In the genomic region with DNA sequence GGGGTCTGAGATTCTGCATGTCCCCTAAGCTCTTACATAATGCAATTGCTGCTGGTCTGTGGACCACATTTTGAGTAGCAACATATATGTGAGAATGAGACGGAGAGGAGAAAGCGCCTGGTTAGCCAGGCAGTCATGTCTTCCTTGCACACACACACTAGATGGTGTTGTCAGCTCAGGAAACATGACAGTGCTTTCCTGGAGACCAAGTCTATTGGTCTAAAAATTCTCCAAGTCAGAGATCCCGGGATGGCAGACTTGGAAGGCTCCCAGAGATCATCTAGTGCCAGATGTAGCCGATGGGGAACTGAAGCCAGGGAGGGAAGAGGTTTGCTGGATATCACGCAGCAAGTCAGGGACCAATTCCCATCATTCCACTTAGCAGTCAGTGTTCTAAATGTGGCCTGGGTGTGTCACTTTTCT, we compare ENCODE assay signal across 8 cellular contexts. TPM values are rescaled to one million over a fixed set of nuclear protein-coding genes. Genes with fewer than 3 reads are reported as not detected.
DNase-seq lines count a peak whose midpoint lies in the region; ATAC-seq and TF ChIP-seq lines count a peak whose summit lies in the region.

No MANE protein-coding gene starts in this region.

- POLR2A ChIA-PET in activated CD4-positive, alpha-beta T cell treated with anti-CD3 and anti-CD28 coated beads, Interleukin-2, amount 10 ng/mL, durations not matched to agents 7 days and 5 days (lab: Charles Lee) = no interaction called here

- no peak for ATAC-seq in HG03139 (IDR thresholded peaks at IDR 0.05; ENCODE audit: unreplicated experiment)

- no peak overlapping the region for H3K9ac ChIP-seq in stomach smooth muscle (ENCODE audit: low read length in 2 of 2)

- peaks cover 20% of the 10 kb centered on the region for H3K4me1 ChIP-seq in stomach smooth muscle (ENCODE audit: control insufficient read depth, insufficient read depth, low read length)

- no peaks in the 10 kb centered on the region for H3K27me3 ChIP-seq in stomach smooth muscle (ENCODE audit: control insufficient read depth in 1 of 2, insufficient read depth in 2 of 2, low read length in 2 of 2)

- peaks cover 8% of the 10 kb centered on the region for H3K27me3 Mint-ChIP-seq in activated CD4-positive, alpha-beta T cell treated with anti-CD3 and anti-CD28 coated beads, Interleukin-2, amount 10 ng/mL, durations not matched to agents 7 days and 5 days
- H3K27me3 Mint-ChIP-seq in mesothelial cell of epicardium (ENCODE audit: low read depth) = peaks cover 12% of the 10 kb centered on the region

- no peak overlapping the region for H3K27ac Mint-ChIP-seq in activated CD4-positive, alpha-beta T cell treated with anti-CD3 and anti-CD28 coated beads, Interleukin-2, amount 10 ng/mL, durations not matched to agents 7 days and 5 days
- H3K27ac Mint-ChIP-seq in mesothelial cell of epicardium = no peak overlapping the region

- H3K4me3 ChIP-seq in stomach smooth muscle (ENCODE audit: low read length in 2 of 2) = no peak overlapping the region

- TF ChIP-seq CTCF in mesothelial cell of epicardium (IDR thresholded peaks at IDR 0.05; ENCODE audit: unreplicated experiment) = no peak

- H3K9me3 Mint-ChIP-seq in activated CD4-positive, alpha-beta T cell treated with anti-CD3 and anti-CD28 coated beads, Interleukin-2, amount 10 ng/mL, durations not matched to agents 7 days and 5 days = no peaks in the 10 kb centered on the region
- H3K9me3 Mint-ChIP-seq in mesothelial cell of epicardium = peaks cover 3% of the 10 kb centered on the region

- DNase-seq in NCI-H146 (lab: John Stamatoyannopoulos, UW) (peak; percentile 1), NCI-H146 treated with DMSO at 0.1 percent for 48 hours (lab: John Stamatoyannopoulos, UW; ENCODE audit: unreplicated experiment) (no peak), anterior cingulate cortex (lab: John Stamatoyannopoulos, UW) (peak in 40 of 58 donors; percentile 4 to 69 (median 24)), hippocampal formation (lab: John Stamatoyannopoulos, UW) (peak; percentile 23 to 61), mesothelial cell of epicardium (ENCODE audit: low spot score in 2 of 2, unreplicated experiment in 2 of 2) (no peak)
- DNase-seq in activated CD4-positive, alpha-beta T cell treated with anti-CD3 and anti-CD28 coated beads, Interleukin-2, amount 10 ng/mL, durations not matched to agents 7 days and 5 days = no peak

- H3K36me3 ChIP-seq in stomach smooth muscle (ENCODE audit: control insufficient read depth in 2 of 2, insufficient read depth in 2 of 2, low read length in 2 of 2) = no peaks in the 10 kb centered on the region

- peak overlapping the region; percentile 18 for H3K27ac ChIP-seq in stomach smooth muscle (ENCODE audit: low read length)

- H3K9me3 ChIP-seq in stomach smooth muscle (ENCODE audit: control insufficient read depth in 2 of 2, low read length in 2 of 2) = no peaks in the 10 kb centered on the region

- no peaks in the 10 kb centered on the region for H3K4me1 Mint-ChIP-seq in activated CD4-positive, alpha-beta T cell treated with anti-CD3 and anti-CD28 coated beads, Interleukin-2, amount 10 ng/mL, durations not matched to agents 7 days and 5 days
- H3K4me1 Mint-ChIP-seq in mesothelial cell of epicardium = peaks cover 3% of the 10 kb centered on the region

- CTCF ChIA-PET in activated CD4-positive, alpha-beta T cell treated with anti-CD3 and anti-CD28 coated beads, Interleukin-2, amount 10 ng/mL, durations not matched to agents 7 days and 5 days (lab: Charles Lee) = interaction anchor here (0.7 kb wide), 1 partner anchor 409 kb away, joined by 3 read pairs; no protein-coding TSS in a partner anchor

- H3K36me3 Mint-ChIP-seq in activated CD4-positive, alpha-beta T cell treated with anti-CD3 and anti-CD28 coated beads, Interleukin-2, amount 10 ng/mL, durations not matched to agents 7 days and 5 days (ENCODE audit: low read depth) = no peaks in the 10 kb centered on the region
- no peaks in the 10 kb centered on the region for H3K36me3 Mint-ChIP-seq in mesothelial cell of epicardium

- H3K4me3 Mint-ChIP-seq in activated CD4-positive, alpha-beta T cell treated with anti-CD3 and anti-CD28 coated beads, Interleukin-2, amount 10 ng/mL, durations not matched to agents 7 days and 5 days = no peak overlapping the region
- no peak overlapping the region for H3K4me3 Mint-ChIP-seq in mesothelial cell of epicardium

RNA-seq across cellular contexts. Expression of a gene that starts 53.4 kb away (rescaled TPM):
- 10 to 100 TPM in 1 of 2 experiments, 1 to 10 TPM in 1; 9.7 to 10.1 TPM for total RNA-seq in activated CD4-positive, alpha-beta T cell treated with anti-CD3 and anti-CD28 coated beads, Interleukin-2, amount 10 ng/mL, durations not matched to agents 7 days and 5 days
- 10.1 to 10.6 TPM (median 10.3 TPM) in 3 replicates for total RNA-seq in mesothelial cell of epicardium

Comparison
In these comparisons a context has a peak if more than half of its experiments do, and no peak if none do; other contexts are left out.
1. DNase-seq: peak in NCI-H146 (single experiment), anterior cingulate cortex (40 of 58) and hippocampal formation (2 of 2); none in NCI-H146 treated with DMSO at 0.1 percent for 48 hours (single experiment), activated CD4-positive, alpha-beta T cell treated with anti-CD3 and anti-CD28 coated beads, Interleukin-2, amount 10 ng/mL, durations not matched to agents 7 days and 5 days (single experiment) and mesothelial cell of epicardium (0 of 2).